ENCODE assay signal across 2 cellular contexts in genomic region chr7:98058186-98058585, GRCh38.
TF ChIP-seq lines count a peak whose summit lies in the region.

No MANE protein-coding gene starts in this region.

TF ChIP-seq in Ishikawa, 13 proteins besides CTCF, POLR2A, EP300 and RAD21:
- TF ChIP-seq CEBPB (IDR thresholded peaks at IDR 0.05) (no peak), FOXM1 (IDR thresholded peaks at IDR 0.05; ENCODE audit: borderline replicate concordance, low read depth) (no peak), TAF1 (IDR thresholded peaks at IDR 0.05; ENCODE audit: low read depth) (no peak), TCF12 (IDR thresholded peaks at IDR 0.05; ENCODE audit: low read depth) (no peak), YY1 (IDR thresholded peaks at IDR 0.05; ENCODE audit: low read depth) (no peak), NFIC (IDR thresholded peaks at IDR 0.05) (no peak), ZBTB7A (IDR thresholded peaks at IDR 0.05; ENCODE audit: low read depth) (no peak), USF1 (IDR thresholded peaks at IDR 0.05) (peak; percentile 35; the same call in 1 of the 2 replicates)

TF ChIP-seq in K562, 482 proteins besides CTCF, POLR2A, EP300 and RAD21:
- TF ChIP-seq, protein P1, sequence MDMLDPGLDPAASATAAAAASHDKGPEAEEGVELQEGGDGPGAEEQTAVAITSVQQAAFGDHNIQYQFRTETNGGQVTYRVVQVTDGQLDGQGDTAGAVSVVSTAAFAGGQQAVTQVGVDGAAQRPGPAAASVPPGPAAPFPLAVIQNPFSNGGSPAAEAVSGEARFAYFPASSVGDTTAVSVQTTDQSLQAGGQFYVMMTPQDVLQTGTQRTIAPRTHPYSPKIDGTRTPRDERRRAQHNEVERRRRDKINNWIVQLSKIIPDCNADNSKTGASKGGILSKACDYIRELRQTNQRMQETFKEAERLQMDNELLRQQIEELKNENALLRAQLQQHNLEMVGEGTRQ (CRISPR knock-in tag; IDR thresholded peaks at IDR 0.05) = peak; percentile 40
- TF ChIP-seq PATZ1 (CRISPR knock-in tag; IDR thresholded peaks at IDR 0.05; ENCODE audit: borderline replicate concordance) (no peak), SOX6 (IDR thresholded peaks at IDR 0.05) (peak; percentile 27; the same call in 1 of the 2 replicates), EP400 (IDR thresholded peaks at IDR 0.05) (no peak), ZNF444 (CRISPR knock-in tag; IDR thresholded peaks at IDR 0.05) (no peak)
